8 cellular contexts compared by ENCODE assay signal in the genomic region with DNA sequence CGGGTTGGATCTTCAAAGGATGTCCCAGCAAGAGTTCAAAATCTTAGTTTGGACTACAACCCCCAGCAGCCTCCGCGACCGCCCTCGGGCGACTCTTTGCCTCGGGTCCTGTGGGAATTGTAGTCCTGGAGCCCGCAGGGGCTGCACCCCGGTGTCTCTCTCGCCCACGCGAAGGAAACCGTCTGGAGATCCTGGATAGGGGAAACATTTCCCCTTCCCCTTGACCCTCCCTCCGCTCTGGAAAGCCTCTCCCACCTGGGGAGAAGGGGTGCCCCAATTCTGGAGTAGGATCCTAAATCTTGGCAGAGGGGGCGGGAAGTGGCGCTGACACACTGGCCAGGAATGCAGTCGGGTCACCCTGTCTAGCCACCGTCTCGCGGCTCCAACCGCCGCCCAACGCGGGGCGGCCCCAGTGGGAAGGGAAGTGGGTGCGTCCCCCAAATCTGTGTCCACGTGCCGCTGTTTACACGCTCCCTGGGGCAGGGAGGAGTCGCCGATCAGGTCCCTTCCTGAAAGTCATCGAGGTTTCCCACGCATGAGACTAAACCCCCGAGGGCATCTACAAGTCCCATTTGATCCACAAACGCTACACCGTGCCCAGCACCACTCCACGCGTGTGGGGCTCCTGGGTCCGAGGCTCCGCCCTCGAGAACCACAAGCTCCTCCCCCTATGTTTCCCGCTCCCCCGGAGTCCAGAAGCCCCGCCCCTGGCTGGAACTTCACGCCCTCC. TPM values are rescaled to one million over a fixed set of nuclear protein-coding genes. Genes with fewer than 3 reads are reported as not detected.
DNase-seq lines count a peak whose midpoint lies in the region; ATAC-seq, FAIRE-seq and TF ChIP-seq lines count a peak whose summit lies in the region.

No MANE protein-coding gene starts in this region.

- H3K9me3 ChIP-seq in SJCRH30 (replicated peaks), result no peaks in the 10 kb centered on the region
- no peaks in the 10 kb centered on the region for H3K9me3 ChIP-seq in gastroesophageal sphincter

- peak; percentile 85 for ATAC-seq in gastroesophageal sphincter

- H3K36me3 ChIP-seq in SJCRH30 (0 out of 2 replicates have a peak, but pooled peaks cover 3% of the 10 kb centered on the region), gastroesophageal sphincter (peaks cover 0 to 17% of the 10 kb centered on the region in 2 donors)

- 0% methylated on average over 2 to 3 of the region's 45 CpGs for WGBS in gastroesophageal sphincter (ENCODE audit: low coverage in 1 of 2), 2 donors

- in situ Hi-C loops in G401 (cut with HindIII; ENCODE audit: low sequenced_read_pairs), result no loop called here

- H3K4me3 ChIP-seq in SJCRH30, result peak overlapping the region; percentile 75
- peak overlapping the region; percentile 62 to 77 for H3K4me3 ChIP-seq in gastroesophageal sphincter

- FAIRE-seq in H54 (lab: Jason Lieb, UNC), result no peak

- TF ChIP-seq EP300 in gastroesophageal sphincter (IDR thresholded peaks at IDR 0.05), result no peak

- H3K4me1 ChIP-seq in SJCRH30, result 0 out of 2 replicates have a peak, but pooled peaks cover 3% of the 10 kb centered on the region
- H3K4me1 ChIP-seq in gastroesophageal sphincter, result peaks cover 0 to 57% (median 15%) of the 10 kb centered on the region in 3 donors

- no peak for TF ChIP-seq CTCF in gastroesophageal sphincter (IDR thresholded peaks at IDR 0.05)

- peak; percentile 90 for DNase-seq in G401 (ENCODE audit: low spot score)
- DNase-seq in H54 (ENCODE audit: insufficient read length, low spot score), result peak; percentile 70
- peak; percentile 92 for DNase-seq in M059J (ENCODE audit: low read depth)
- DNase-seq in SJCRH30, result peak; percentile 93 to 94
- DNase-seq in activated naive CD4-positive, alpha-beta T cell treated with Interleukin-2 at 50 U/mL for 16 hours, result peak; percentile 86
- peak in 55 of 56 donors; percentile 38 to 91 (median 77) for DNase-seq in nucleus accumbens (lab: John Stamatoyannopoulos, UW)
- peak; percentile 91 for DNase-seq in superior temporal gyrus (ENCODE audit: extremely low spot score)

- no peaks in the 10 kb centered on the region for H3K27me3 ChIP-seq in SJCRH30
- H3K27me3 ChIP-seq in gastroesophageal sphincter, result peaks cover 23% of the 10 kb centered on the region

- TF ChIP-seq POLR2A in H54 (IDR thresholded peaks at IDR 0.05; ENCODE audit: low read depth, low read length), result no peak
- TF ChIP-seq POLR2A in gastroesophageal sphincter (IDR thresholded peaks at IDR 0.05), result no peak

- H3K27ac ChIP-seq in SJCRH30, result peak overlapping the region; percentile 96
- peak overlapping the region; percentile 69 to 97 (median 93) for H3K27ac ChIP-seq in gastroesophageal sphincter

RNA-seq across cellular contexts. Expression of gene PPP1R13L, which starts 0.7 kb away (rescaled TPM):
- 3.6 and 21.0 TPM in 2 replicates for total RNA-seq in G401 (2014; rRNA removed; shearing (Covaris generic))
- total RNA-seq in M059J (2014; rRNA removed; shearing (Covaris generic)), result 2.9 and 7.4 TPM in 2 replicates
- 2.4 and 3.2 TPM in 2 replicates for total RNA-seq in SJCRH30 (2014; rRNA removed; shearing (Covaris generic))
- total RNA-seq in gastroesophageal sphincter, result 10 to 100 TPM in 1 of 4 donors, 1 to 10 TPM in 3; 5.5 to 15.5 (median 9.3) TPM

RNA-seq across cellular contexts. Expression of gene POLR1G, which starts 0.8 kb away (rescaled TPM):
- 28.4 and 32.3 TPM in 2 replicates for total RNA-seq in G401 (2014; rRNA removed; shearing (Covaris generic))
- total RNA-seq in M059J (2014; rRNA removed; shearing (Covaris generic)), result 11.1 and 13.4 TPM in 2 replicates
- 20.9 and 21.8 TPM in 2 replicates for total RNA-seq in SJCRH30 (2014; rRNA removed; shearing (Covaris generic))
- 10 to 100 TPM in 1 of 4 donors, 1 to 10 TPM in 3; 1.7 to 10.7 (median 5.8) TPM for total RNA-seq in gastroesophageal sphincter

RNA-seq across cellular contexts. Expression of gene ERCC1, which starts 18.1 kb away (rescaled TPM):
- 115 and 130 TPM in 2 replicates for total RNA-seq in G401 (2014; rRNA removed; shearing (Covaris generic))
- 78.1 and 87.7 TPM in 2 replicates for total RNA-seq in M059J (2014; rRNA removed; shearing (Covaris generic))
- 29.7 and 32.3 TPM in 2 replicates for total RNA-seq in SJCRH30 (2014; rRNA removed; shearing (Covaris generic))
- 10 to 100 TPM; 52.7 to 84.6 (median 68.4) TPM for total RNA-seq in gastroesophageal sphincter

RNA-seq across cellular contexts. Expression of gene ERCC2, which starts 35.2 kb away (rescaled TPM):
- total RNA-seq in G401 (2014; rRNA removed; shearing (Covaris generic)), result 60.2 and 60.6 TPM in 2 replicates
- total RNA-seq in M059J (2014; rRNA removed; shearing (Covaris generic)), result 30.6 and 51.7 TPM in 2 replicates
- 24.2 and 27.7 TPM in 2 replicates for total RNA-seq in SJCRH30 (2014; rRNA removed; shearing (Covaris generic))
- total RNA-seq in gastroesophageal sphincter, result 10 to 100 TPM in 3 of 4 donors, 1 to 10 TPM in 1; 7.1 to 18.8 (median 12.5) TPM

Comparison
In these comparisons a context has a peak if more than half of its experiments do, and no peak if none do; other contexts are left out.
1. Peak in every context shown above with its lines: DNase-seq, ATAC-seq, H3K4me3 ChIP-seq and H3K27ac ChIP-seq.